Comparison of ENCODE assay signal across 10 cellular contexts in genomic region chr1:221440658-221441057, GRCh38.
A peak's percentile ranks its signal among the peaks of the same experiment; 100 is the strongest.
DNase-seq lines count a peak whose midpoint lies in the region; ATAC-seq and TF ChIP-seq lines count a peak whose summit lies in the region.
"Had no signal": no experiment of that assay in that cellular context is flagged by ENCODE, and none has a peak within 500 bp of the region (broad histone marks: within the 10 kb centered on the region; RNA-seq: fewer than 3 reads in every experiment).

No MANE protein-coding gene starts in this region.

- DNase-seq in DMS 273 (lab: John Stamatoyannopoulos, UW; ENCODE audit: unreplicated experiment) (peak; percentile 37), DMS 273 treated with DMSO at 0.1 percent for 48 hours (lab: John Stamatoyannopoulos, UW) (no peak), PC-3 (peak; percentile 4), foreskin keratinocyte (peak; percentile 42 to 62), sigmoid colon (peak; percentile 79), iPS-NIHi7 (ENCODE audit: extremely low spot score) (no peak)
- DNase-seq: immature natural killer cell had no signal

- TF ChIP-seq EP300 in sigmoid colon (IDR thresholded peaks at IDR 0.05): peak; percentile 33 to 81 (median 60)

- H3K36me3 ChIP-seq in PC-3 (ENCODE audit: low read depth, low read length): no peaks in the 10 kb centered on the region
- no peaks in the 10 kb centered on the region for H3K36me3 ChIP-seq in sigmoid colon

- peaks cover 44% of the 10 kb centered on the region for H3K4me1 ChIP-seq in PC-3 (ENCODE audit: insufficient read depth, low read length)
- H3K4me1 ChIP-seq in foreskin keratinocyte: peaks cover 17% of the 10 kb centered on the region
- peaks cover 0 to 51% (median 34%) of the 10 kb centered on the region in 4 donors for H3K4me1 ChIP-seq in sigmoid colon

- no peak for TF ChIP-seq POLR2A in sigmoid colon (IDR thresholded peaks at IDR 0.05)

- H3K9me2 ChIP-seq in PC-3 (replicated peaks; ENCODE audit: low read length): no peaks in the 10 kb centered on the region

- H3K27me3 ChIP-seq in PC-3 (ENCODE audit: low read length) (no peaks in the 10 kb centered on the region), foreskin keratinocyte (no peaks in the 10 kb centered on the region), sigmoid colon (no peaks in the 10 kb centered on the region)

- peak overlapping the region; percentile 98 for H3K27ac ChIP-seq in PC-3 (ENCODE audit: low read length)
- peak overlapping the region; percentile 91 for H3K27ac ChIP-seq in foreskin keratinocyte
- H3K27ac ChIP-seq in sigmoid colon: peak overlapping the region; percentile 65 to 79 (median 77)
- H3K27ac ChIP-seq: 22Rv1 had no signal

- H3K4me3 ChIP-seq in PC-3 (ENCODE audit: low read length) (peak overlapping the region; percentile 38; the same call in 1 of the 2 replicates), sigmoid colon (peak overlapping the region in 1 of 4 donors; percentile 14)

- TF ChIP-seq CTCF in PC-3 (conservative IDR thresholded peaks at IDR 0.05; ENCODE audit: low read depth, low read length): 0 out of 2 replicates have a peak, but pooled peaks have one; percentile 14
- TF ChIP-seq CTCF in foreskin keratinocyte (conservative IDR thresholded peaks at IDR 0.05): peak; percentile 33
- no peak for TF ChIP-seq CTCF in sigmoid colon (IDR thresholded peaks at IDR 0.05)

- no peaks in the 10 kb centered on the region for H3K79me2 ChIP-seq in PC-3 (ENCODE audit: low read length)

- H2AFZ ChIP-seq in PC-3 (ENCODE audit: low read length): no peak overlapping the region

- CTCF ChIA-PET in PC-3 (lab: Charles Lee): no interaction called here

- H3F3A ChIP-seq in PC-3 (ENCODE audit: low read length, unreplicated experiment): peaks cover 12% of the 10 kb centered on the region

- BruUV-seq in PC-3 (replicated peaks; lab: Mats Ljungman, UMichigan): no TSS peak

- H3K9me3 ChIP-seq in PC-3 (ENCODE audit: low read length): no peaks in the 10 kb centered on the region
- no peaks in the 10 kb centered on the region for H3K9me3 ChIP-seq in sigmoid colon

- WGBS in sigmoid colon, 2 donors: 35 to 47% methylated on average over 5 of the region's 5 CpGs

- peak overlapping the region; percentile 66 for H3K4me2 ChIP-seq in PC-3 (ENCODE audit: low read length)

- no peaks in the 10 kb centered on the region for H4K20me1 ChIP-seq in PC-3 (ENCODE audit: low read length)

- intact Hi-C loops in PC-3 (cut with micrococcal nuclease) (loop anchor here (1.0 to 10.0 kb wide), 4 partner anchors 48 to 1014 kb away; no protein-coding TSS in a partner anchor), sigmoid colon (cut with DNase I) (loop anchor here (10.0 kb wide), 1 partner anchor 264 kb away; no protein-coding TSS in a partner anchor)

- peak overlapping the region; percentile 91 for H3K9ac ChIP-seq in PC-3 (ENCODE audit: low read length)

- POLR2A ChIA-PET in PC-3 (lab: Charles Lee; ENCODE audit: unreplicated experiment): interaction anchor here (0.5 to 0.6 kb wide), 3 partner anchors 23 to 653 kb away, joined by 3 to 4 read pairs (median 3); no protein-coding TSS in a partner anchor

- no peak for ATAC-seq in PC-3
- no peak for ATAC-seq in foreskin keratinocyte
- ATAC-seq in HG03460 (IDR thresholded peaks at IDR 0.05; ENCODE audit: unreplicated experiment): no peak
- ATAC-seq in GM18511 (IDR thresholded peaks at IDR 0.05; ENCODE audit: unreplicated experiment): no peak

Comparison
In these comparisons a context has a peak if more than half of its experiments do, and no peak if none do; other contexts are left out.
1. DNase-seq: peak in DMS 273 (single experiment), PC-3 (single experiment), foreskin keratinocyte (2 of 2) and sigmoid colon (single experiment); none in DMS 273 treated with DMSO at 0.1 percent for 48 hours (single experiment) and iPS-NIHi7 (single experiment).
2. CTCF ChIP-seq: peak in PC-3 (single experiment) and foreskin keratinocyte (single experiment); none in sigmoid colon (0 of 4).
3. Peak in every context shown above with its lines, with median percentiles within 50 percentile points of each other: H3K27ac ChIP-seq.